In the genomic region with DNA sequence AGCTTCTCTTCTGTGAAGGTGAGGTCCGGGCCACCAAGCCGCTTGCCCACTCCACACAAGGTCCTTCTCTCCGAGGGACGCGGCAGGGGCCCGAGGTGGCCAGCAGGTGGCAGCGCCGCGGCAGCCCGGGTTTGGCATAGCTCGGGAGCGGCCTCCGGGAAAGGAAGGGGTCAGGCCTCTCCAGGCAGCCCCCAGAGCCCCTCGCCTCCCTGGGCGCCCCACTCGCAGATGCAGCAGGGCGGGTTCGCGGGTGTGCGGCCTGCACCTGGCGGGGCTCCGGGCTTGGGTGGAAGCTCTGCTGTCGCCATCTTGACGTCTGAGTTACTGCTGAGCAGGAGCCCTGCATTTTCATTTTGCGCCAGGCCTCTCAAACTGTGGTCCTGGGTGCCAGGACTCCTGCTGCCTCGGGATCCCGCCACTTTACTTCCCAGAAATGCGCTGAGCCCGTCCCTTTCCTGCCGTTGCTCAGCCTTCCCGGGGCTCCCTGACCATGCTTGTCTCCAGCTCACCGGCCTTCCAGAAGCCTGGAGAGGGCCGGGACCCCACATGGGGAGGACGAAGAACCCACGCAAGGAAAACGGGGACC, we compare ENCODE assay signal across 8 cellular contexts. TPM values are rescaled to one million over a fixed set of nuclear protein-coding genes. Genes with fewer than 3 reads are reported as not detected.
DNase-seq lines count a peak whose midpoint lies in the region; ATAC-seq and TF ChIP-seq lines count a peak whose summit lies in the region.

No MANE protein-coding gene starts in this region.

- H3K27ac Mint-ChIP-seq in CD4-positive, CD25-positive, alpha-beta regulatory T cell, result peak overlapping the region; percentile 85 to 89 (median 86)

- TF ChIP-seq CTCF in WI38 (IDR thresholded peaks at IDR 0.05; ENCODE audit: low read depth, low read length) (peak; percentile 92), kidney epithelial cell (IDR thresholded peaks at IDR 0.05; ENCODE audit: insufficient read depth, low read length, poor library complexity, severe bottlenecking) (peak; percentile 94)

- H3K9me3 ChIP-seq in CD4-positive, CD25-positive, alpha-beta regulatory T cell (ENCODE audit: control insufficient read depth in 2 of 2, low read length in 2 of 2), result no peaks in the 10 kb centered on the region

- H3K4me3 ChIP-seq in CD4-positive, CD25-positive, alpha-beta regulatory T cell (ENCODE audit: low read depth, low read length), result peak overlapping the region; percentile 37
- H3K4me3 ChIP-seq in WI38 (ENCODE audit: low read depth, low read length) (no peak overlapping the region), kidney epithelial cell (ENCODE audit: low read depth, low read length) (no peak overlapping the region)

- H3K27me3 Mint-ChIP-seq in CD4-positive, CD25-positive, alpha-beta regulatory T cell, result peaks cover 4% of the 10 kb centered on the region

- H3K27ac ChIP-seq in CD4-positive, CD25-positive, alpha-beta regulatory T cell (ENCODE audit: insufficient read depth, low read length, poor library complexity, severe bottlenecking), result peak overlapping the region; percentile 81

- no peaks in the 10 kb centered on the region for H3K27me3 ChIP-seq in CD4-positive, CD25-positive, alpha-beta regulatory T cell (ENCODE audit: control insufficient read depth, insufficient read depth, low read length)
- no peaks in the 10 kb centered on the region for H3K27me3 ChIP-seq in kidney epithelial cell (ENCODE audit: control insufficient read depth, insufficient read depth, low read length)

- H3K4me1 ChIP-seq in CD4-positive, CD25-positive, alpha-beta regulatory T cell (ENCODE audit: control insufficient read depth, insufficient read depth, low read length, poor library complexity, severe bottlenecking), result peaks cover 22% of the 10 kb centered on the region

- H3K36me3 ChIP-seq in CD4-positive, CD25-positive, alpha-beta regulatory T cell (ENCODE audit: control insufficient read depth, insufficient read depth, low read length), result no peaks in the 10 kb centered on the region
- H3K36me3 ChIP-seq in kidney epithelial cell (ENCODE audit: control insufficient read depth, insufficient read depth, low read length), result no peaks in the 10 kb centered on the region

- in situ Hi-C loops in T47D (cut with HindIII; ENCODE audit: low pct_unique_long_range_greater_than_20kb, low sequenced_read_pairs), result no loop called here

- H3K4me1 Mint-ChIP-seq in CD4-positive, CD25-positive, alpha-beta regulatory T cell, result peaks cover 0 to 24% (median 13%) of the 10 kb centered on the region in 4 donors

- H3K36me3 Mint-ChIP-seq in CD4-positive, CD25-positive, alpha-beta regulatory T cell, result peaks cover 9% of the 10 kb centered on the region

- no peaks in the 10 kb centered on the region for H3K9me3 Mint-ChIP-seq in CD4-positive, CD25-positive, alpha-beta regulatory T cell

- DNase-seq in CD4-positive, CD25-positive, alpha-beta regulatory T cell, result peak; percentile 61 to 76 (median 67)
- DNase-seq in M059J (ENCODE audit: low read depth) (peak; percentile 46), T47D (ENCODE audit: low read depth in 1 of 2, low spot score in 1 of 2) (peak; percentile 73 to 74), kidney epithelial cell (ENCODE audit: low read depth) (peak; percentile 10)
- DNase-seq in stimulated activated CD4-positive, alpha-beta T cell treated with anti-CD3 and anti-CD28 coated beads, Interleukin-15, amount 100 ng/mL, for 24 hours, result peak; percentile 84

- H3K4me3 Mint-ChIP-seq in CD4-positive, CD25-positive, alpha-beta regulatory T cell, result peak overlapping the region; percentile 54 to 90 (median 84)

- ATAC-seq in CD4-positive, CD25-positive, alpha-beta regulatory T cell (ENCODE audit: low read depth in 2 of 2), result peak; percentile 76 to 77
- ATAC-seq in GM19467 (IDR thresholded peaks at IDR 0.05; ENCODE audit: unreplicated experiment) (peak; percentile 58), GM18868 (IDR thresholded peaks at IDR 0.05; ENCODE audit: unreplicated experiment) (no peak)

RNA-seq across cellular contexts. Expression of gene NCL, which starts 18.6 kb away (rescaled TPM):
- 435 TPM for total RNA-seq in CD4-positive, CD25-positive, alpha-beta regulatory T cell
- polyA plus RNA-seq in CD4-positive, CD25-positive, alpha-beta regulatory T cell, result 100 to 1,000 TPM; 296 to 366 (median 316) TPM
- total RNA-seq in M059J (2014; rRNA removed; shearing (Covaris generic)), result 69.2 and 141 TPM in 2 replicates
- 122 and 160 TPM in 2 replicates for total RNA-seq in kidney epithelial cell

RNA-seq across cellular contexts. Expression of gene NMUR1, which starts 47.3 kb away (rescaled TPM):
- total RNA-seq in CD4-positive, CD25-positive, alpha-beta regulatory T cell, result 0.35 TPM
- polyA plus RNA-seq in CD4-positive, CD25-positive, alpha-beta regulatory T cell, result under 1 TPM; 0.25 to 0.90 (median 0.32) TPM
- not detected in 2 replicates for total RNA-seq in M059J (2014; rRNA removed; shearing (Covaris generic))
- total RNA-seq in kidney epithelial cell, result not detected in 2 replicates

Comparison
In these comparisons a context has a peak if more than half of its experiments do, and no peak if none do; other contexts are left out.
1. DNase-seq: peak in every context shown above with its lines; median percentile 84 in stimulated activated CD4-positive, alpha-beta T cell treated with anti-CD3 and anti-CD28 coated beads, Interleukin-15, amount 100 ng/mL, for 24 hours; 74 in T47D; 67 in CD4-positive, CD25-positive, alpha-beta regulatory T cell; 46 in M059J; 10 in kidney epithelial cell.